In the genomic region with DNA sequence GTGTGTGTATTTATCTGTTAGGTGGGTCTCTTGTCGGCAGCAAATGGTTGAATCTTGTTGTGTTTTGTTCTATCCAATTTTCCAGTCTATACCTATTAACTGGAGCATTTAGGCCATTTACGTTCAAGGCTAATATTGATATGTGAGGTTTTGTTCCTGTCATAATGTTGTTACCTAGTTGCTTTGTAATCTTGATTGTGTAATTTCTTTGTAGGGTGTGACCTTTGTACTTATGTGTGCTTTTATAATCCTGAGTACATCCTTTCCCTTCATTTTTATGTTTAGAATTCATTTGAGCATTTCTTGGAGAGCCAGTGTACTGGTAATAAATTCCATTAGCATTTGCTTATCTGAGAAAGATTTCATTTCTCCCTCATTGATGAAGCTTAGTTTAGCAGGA, we compare ENCODE assay signal across 29 cellular contexts.
"Had no signal": no experiment of that assay in that cellular context is flagged by ENCODE, and none has a peak within 500 bp of the region (broad histone marks: within the 10 kb centered on the region; RNA-seq: fewer than 3 reads in every experiment).

No MANE protein-coding gene starts in this region.

- DNase-seq: activated B cell treated with CpG ODN at 0.5 μM for 24 hours; activated CD4-positive, alpha-beta memory T cell treated with anti-CD3 and anti-CD28 coated beads for 36 hours; activated CD4-positive, alpha-beta T cell treated with anti-CD3 and anti-CD28 coated beads for 4 hours; activated CD4-positive, alpha-beta T cell treated with anti-CD3 and anti-CD28 coated beads, Interleukin-2, amount 10 ng/mL, durations not matched to agents 24 days and 14 days; activated CD4-positive, alpha-beta T cell treated with anti-CD3 and anti-CD28 coated beads, Interleukin-2, amount 50 U/mL, for 1 hour; activated CD4-positive, alpha-beta T cell treated with anti-CD3 and anti-CD28 coated beads, Interleukin-2, amount 50 U/mL, for 4 hours; activated CD4-positive, CD25-positive, alpha-beta regulatory T cell treated with anti-CD3 and anti-CD28 coated beads, Interleukin-2, amount 50 U/mL, for 72 hours; activated CD8-positive, alpha-beta memory T cell treated with anti-CD3 and anti-CD28 coated beads, Interleukin-2, amount 50 U/mL, for 4 hours; activated CD8-positive, alpha-beta T cell treated with anti-CD3 and anti-CD28 coated beads for 36 hours; activated effector memory CD4-positive, alpha-beta T cell treated with Interleukin-2 at 50 U/mL for 16 hours; activated gamma-delta T cell; activated naive CD4-positive, alpha-beta T cell treated with anti-CD3 and anti-CD28 coated beads, Interleukin-2, amount 10 ng/mL, durations not matched to agents 7 days and 5 days; activated naive CD4-positive, alpha-beta T cell treated with Interleukin-2 at 50 U/mL for 16 hours; activated naive CD8-positive, alpha-beta T cell treated with anti-CD3 and anti-CD28 coated beads, Interleukin-2, amount 10 ng/mL, durations not matched to agents 7 days and 5 days; activated naive CD8-positive, alpha-beta T cell treated with anti-CD3 and anti-CD28 coated beads, Interleukin-2, amount 50 U/mL, for 24 hours; activated T-cell treated with anti-CD3 and anti-CD28 coated beads, Interleukin-2, amount 50 U/mL, for 24 hours; activated T-cell treated with anti-CD3 and anti-CD28 coated beads, Interleukin-2, amount 50 U/mL, for 48 hours; amygdala; aorta; body of pancreas; brain microvascular endothelial cell; central memory CD4-positive, alpha-beta T cell; T-helper 1 cell; T-helper 2 cell; T-helper 9 cell had no signal

- H3K36me3 ChIP-seq: brain microvascular endothelial cell, breast epithelium had no signal

- H3K9me3 ChIP-seq: body of pancreas had no signal

- H3K27ac ChIP-seq: body of pancreas, brain microvascular endothelial cell, breast epithelium, VCaP had no signal

- H3K27me3 ChIP-seq: body of pancreas, brain microvascular endothelial cell, breast epithelium had no signal

- FAIRE-seq: astrocyte, TTC549 had no signal

- H3K4me3 ChIP-seq: body of pancreas, breast epithelium had no signal

- ATAC-seq: activated CD8-positive, alpha-beta T cell treated with anti-CD3 and anti-CD28 coated beads for 36 hours; activated naive CD8-positive, alpha-beta T cell treated with anti-CD3 and anti-CD28 coated beads, Interleukin-2, amount 50 U/mL, for 24 hours; body of pancreas had no signal

- H3K4me1 ChIP-seq: body of pancreas, breast epithelium had no signal
